8 cellular contexts compared by ENCODE assay signal in genomic region chr11:119728651-119729580, GRCh38.
DNase-seq lines count a peak whose midpoint lies in the region; ATAC-seq and TF ChIP-seq lines count a peak whose summit lies in the region.

TSS of gene NECTIN1 (minus strand) at chr11:119729200. CDS start at chr11:119728553, 647 bp downstream.

- peak; percentile 91 for DNase-seq in NCI-H1436 (lab: John Stamatoyannopoulos, UW)
- peak; percentile 81 for DNase-seq in T-helper 9 cell
- DNase-seq in astrocyte of the hippocampus (ENCODE audit: low read depth, low spot score), result peak; percentile 95
- DNase-seq in hippocampal formation (lab: John Stamatoyannopoulos, UW), result peak; percentile 89 to 91
- DNase-seq in retinal pigment epithelial cell (ENCODE audit: low read depth), result peak; percentile 49
- no peak for DNase-seq in NK-92 treated with Interleukin-12 subunit alpha and Interleukin-12 subunit beta, amount 100 ng/mL, for 24 hours (lab: John Stamatoyannopoulos, UW)

- peak within 1 kb of the TSS; percentile 72 for H3K4me3 ChIP-seq in retinal pigment epithelial cell (ENCODE audit: low read length)

- peak; percentile 83 for ATAC-seq in HG02759 (IDR thresholded peaks at IDR 0.05; ENCODE audit: unreplicated experiment)

- TF ChIP-seq CTCF in retinal pigment epithelial cell (conservative IDR thresholded peaks at IDR 0.05; ENCODE audit: low read depth, low read length), result peak; percentile 75

- peak; percentile 39 for TF ChIP-seq POLR2A in GM15510 (IDR thresholded peaks at IDR 0.05; ENCODE audit: borderline replicate concordance, extremely low read depth, insufficient read length)
